9 cellular contexts compared by ENCODE assay signal in the genomic region with DNA sequence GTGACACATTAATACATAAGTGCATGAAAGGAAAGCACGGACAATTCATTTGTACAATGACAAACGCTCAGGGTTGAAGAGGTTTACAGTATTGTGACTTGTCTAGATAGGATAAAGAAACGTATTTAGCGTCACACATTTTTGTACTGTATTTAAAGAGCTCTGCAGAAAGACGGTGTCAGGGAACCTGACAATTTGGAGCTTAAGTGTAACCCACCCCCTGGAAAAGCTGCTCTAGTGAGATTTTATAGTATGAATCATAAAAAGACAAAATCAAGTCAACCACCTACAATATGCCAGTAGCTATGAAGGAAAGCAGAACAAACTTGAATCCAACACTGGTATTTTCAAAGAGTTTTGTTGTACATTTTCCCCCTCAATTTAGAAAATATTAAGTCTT. TPM values are rescaled to one million over a fixed set of nuclear protein-coding genes. Genes with fewer than 3 reads are reported as not detected.
DNase-seq lines count a peak whose midpoint lies in the region; ATAC-seq and TF ChIP-seq lines count a peak whose summit lies in the region.
"Had no signal": no experiment of that assay in that cellular context is flagged by ENCODE, and none has a peak within 500 bp of the region (broad histone marks: within the 10 kb centered on the region; RNA-seq: fewer than 3 reads in every experiment).

No MANE protein-coding gene starts in this region.

- H2AFZ ChIP-seq in smooth muscle cell (ENCODE audit: low read depth): no peak overlapping the region

- peaks cover 100% of the 10 kb centered on the region for H3K79me2 ChIP-seq in smooth muscle cell (ENCODE audit: low read depth)

- peak; percentile 27 for DNase-seq in NOMO-1 treated with DMSO at 0.1 percent for 48 hours (lab: John Stamatoyannopoulos, UW; ENCODE audit: unreplicated experiment)
- no peak for DNase-seq in NOMO-1 treated with dmso at 0.1 percent for 144 hours (lab: John Stamatoyannopoulos, UW; ENCODE audit: unreplicated experiment)
- DNase-seq in T-helper 17 cell: no peak
- DNase-seq in fibroblast of the aortic adventitia (ENCODE audit: low read depth): no peak
- no peak for DNase-seq in smooth muscle cell (lab: John Stamatoyannopoulos, UW; ENCODE audit: unreplicated experiment)
- no peak for DNase-seq in GDM1 (lab: John Stamatoyannopoulos, UW)
- DNase-seq in CD1c-positive myeloid dendritic cell (ENCODE audit: extremely low spot score): no peak
- no peak for DNase-seq in NCI-H1694 (lab: John Stamatoyannopoulos, UW)
- DNase-seq: SHP77 treated with DMSO at 0.1 percent for 48 hours had no signal

- H3K9me3 ChIP-seq in T-helper 17 cell (ENCODE audit: control insufficient read depth, low read length, poor library complexity, severe bottlenecking) (no peaks in the 10 kb centered on the region), smooth muscle cell (replicated peaks; ENCODE audit: low read depth) (no peaks in the 10 kb centered on the region)

- peaks cover 8% of the 10 kb centered on the region for H3K36me3 Mint-ChIP-seq in T-helper 17 cell (ENCODE audit: low read depth)

- WGBS in smooth muscle cell (ENCODE audit: low lambda C conversion rate): 15% methylated on average over 5 of the region's 5 CpGs

- no peak for ATAC-seq in T-helper 17 cell

- TF ChIP-seq CTCF in fibroblast of the aortic adventitia (IDR thresholded peaks at IDR 0.05; ENCODE audit: insufficient read depth, low read length) (no peak), smooth muscle cell (IDR thresholded peaks at IDR 0.05; ENCODE audit: borderline replicate concordance, insufficient read depth, poor library complexity, severe bottlenecking) (no peak)

- H3K4me3 Mint-ChIP-seq in T-helper 17 cell: peak overlapping the region; percentile 96

- peak overlapping the region; percentile 93 for H3K27ac Mint-ChIP-seq in T-helper 17 cell

- peaks cover 75% of the 10 kb centered on the region for H3K4me1 ChIP-seq in smooth muscle cell (ENCODE audit: low read depth)

- peaks cover 100% of the 10 kb centered on the region for H4K20me1 ChIP-seq in smooth muscle cell (ENCODE audit: low read depth)

- peak overlapping the region; percentile 97 for H3K4me2 ChIP-seq in smooth muscle cell

- no peaks in the 10 kb centered on the region for H3K36me3 ChIP-seq in smooth muscle cell (ENCODE audit: low read depth)

- H3K9ac ChIP-seq in smooth muscle cell (ENCODE audit: low read depth): peak overlapping the region; percentile 21

- H3K4me3 ChIP-seq in fibroblast of the aortic adventitia (ENCODE audit: low read depth, low read length) (peak overlapping the region; percentile 25), smooth muscle cell (peak overlapping the region; percentile 93)

- no peaks in the 10 kb centered on the region for H3K27me3 ChIP-seq in smooth muscle cell (ENCODE audit: low read depth)

- peak overlapping the region; percentile 100 for H3K27ac ChIP-seq in smooth muscle cell (ENCODE audit: low read depth)

- peaks cover 17% of the 10 kb centered on the region for H3F3A ChIP-seq in smooth muscle cell (ENCODE audit: low read depth)

- H3K4me1 Mint-ChIP-seq in T-helper 17 cell: peaks cover 84% of the 10 kb centered on the region

- H3K27me3 Mint-ChIP-seq in T-helper 17 cell: no peaks in the 10 kb centered on the region

RNA-seq across cellular contexts. Expression of gene TRA2B, which starts 5.6 kb away (rescaled TPM):
- total RNA-seq in T-helper 17 cell: 100 to 1,000 TPM; 542 to 637 TPM
- total RNA-seq in fibroblast of the aortic adventitia (ENCODE audit: low replicate concordance): 96.7 and 157 TPM in 2 replicates
- total RNA-seq in smooth muscle cell: 260 and 265 TPM in 2 replicates
- 119 and 135 TPM in 2 replicates for polyA plus RNA-seq in smooth muscle cell
